Comparison of ENCODE assay signal across 26 cellular contexts in genomic region chr1:6267686-6268281, GRCh38. TPM values are rescaled to one million over a fixed set of nuclear protein-coding genes. Genes with fewer than 3 reads are reported as not detected.
DNase-seq lines count a peak whose midpoint lies in the region; ATAC-seq and TF ChIP-seq lines count a peak whose summit lies in the region.
"Had no signal": no experiment of that assay in that cellular context is flagged by ENCODE, and none has a peak within 500 bp of the region (broad histone marks: within the 10 kb centered on the region; RNA-seq: fewer than 3 reads in every experiment).

No MANE protein-coding gene starts in this region.

- H3K27me3 ChIP-seq in RWPE2 (ENCODE audit: insufficient read depth, poor library complexity, severe bottlenecking): no peaks in the 10 kb centered on the region
- H3K27me3 ChIP-seq in fibroblast of lung (ENCODE audit: control insufficient read depth, insufficient read depth, low read length): no peaks in the 10 kb centered on the region

- DNase-seq in activated CD4-positive, alpha-beta memory T cell treated with anti-CD3 and anti-CD28 coated beads, Interleukin-2, amount 10 ng/mL, durations not matched to agents 7 days and 5 days: no peak
- no peak for DNase-seq in activated CD4-positive, alpha-beta memory T cell treated with anti-CD3 and anti-CD28 coated beads for 36 hours
- DNase-seq in RWPE2 (ENCODE audit: low spot score) (no peak), fibroblast of lung (ENCODE audit: low read depth in 2 of 2) (peak in 1 of 2 donors; percentile 61), stromal cell of bone marrow (ENCODE audit: low read depth) (peak; percentile 23), NCI-H1105 treated with DMSO at 0.1 percent for 48 hours (lab: John Stamatoyannopoulos, UW) (no peak), endothelial cell (ENCODE audit: low spot score) (no peak)
- DNase-seq: activated CD8-positive, alpha-beta memory T cell treated with anti-CD3 and anti-CD28 coated beads, Interleukin-2, amount 10 ng/mL, durations not matched to agents 7 days and 5 days; activated effector memory CD4-positive, alpha-beta T cell treated with Interleukin-2 at 50 U/mL for 16 hours; dermis blood vessel endothelial cell; GF-D8; mucosa of descending colon; NCI-H1092 treated with DMSO at 0.1 percent for 48 hours; NCI-H2107; NCI-H774; PC-9; stimulated activated CD4-positive, alpha-beta T cell treated with anti-CD3 and anti-CD28 coated beads, Interleukin-4, amount 100 ng/mL, for 24 hours; T-helper 17 cell had no signal

- H3K9me3 Mint-ChIP-seq in activated CD4-positive, alpha-beta memory T cell treated with anti-CD3 and anti-CD28 coated beads, Interleukin-2, amount 10 ng/mL, durations not matched to agents 7 days and 5 days: no peaks in the 10 kb centered on the region
- H3K9me3 Mint-ChIP-seq in activated CD4-positive, alpha-beta memory T cell treated with anti-CD3 and anti-CD28 coated beads for 36 hours: no peaks in the 10 kb centered on the region
- H3K9me3 Mint-ChIP-seq in endothelial cell (ENCODE audit: unreplicated experiment): no peaks in the 10 kb centered on the region

- peak; percentile 70 for ATAC-seq in RWPE2 (ENCODE audit: low read depth)
- no peak for ATAC-seq in HG02623 (IDR thresholded peaks at IDR 0.05; ENCODE audit: unreplicated experiment)
- ATAC-seq: activated CD8-positive, alpha-beta memory T cell treated with anti-CD3 and anti-CD28 coated beads, Interleukin-2, amount 10 ng/mL, durations not matched to agents 7 days and 5 days; mucosa of descending colon; T-helper 17 cell had no signal

- no peak for TF ChIP-seq CTCF in RWPE2 (IDR thresholded peaks at IDR 0.05; ENCODE audit: poor library complexity, severe bottlenecking)
- no peak for TF ChIP-seq CTCF in fibroblast of lung (conservative IDR thresholded peaks at IDR 0.05 in 1 of 2, IDR thresholded peaks at IDR 0.05 in 1 of 2; ENCODE audit: low read depth in 1 of 2, low read length in 2 of 2)
- TF ChIP-seq CTCF in endothelial cell (IDR thresholded peaks at IDR 0.05; ENCODE audit: unreplicated experiment): no peak

- H4K20me1 ChIP-seq in fibroblast of lung (ENCODE audit: control insufficient read depth, extremely low read depth, insufficient read depth, low read length): no peaks in the 10 kb centered on the region

- POLR2A ChIA-PET in activated CD4-positive, alpha-beta memory T cell treated with anti-CD3 and anti-CD28 coated beads, Interleukin-2, amount 10 ng/mL, durations not matched to agents 7 days and 5 days (lab: Charles Lee): no interaction called here
- POLR2A ChIA-PET in activated CD4-positive, alpha-beta memory T cell treated with anti-CD3 and anti-CD28 coated beads for 36 hours (lab: Charles Lee): no interaction called here

- H3K9ac ChIP-seq in fibroblast of lung (ENCODE audit: insufficient read depth, low read length): no peak overlapping the region
- H3K9ac ChIP-seq: KMS-11 had no signal

- H3K27me3 Mint-ChIP-seq in activated CD4-positive, alpha-beta memory T cell treated with anti-CD3 and anti-CD28 coated beads, Interleukin-2, amount 10 ng/mL, durations not matched to agents 7 days and 5 days: no peaks in the 10 kb centered on the region
- H3K27me3 Mint-ChIP-seq in activated CD4-positive, alpha-beta memory T cell treated with anti-CD3 and anti-CD28 coated beads for 36 hours: no peaks in the 10 kb centered on the region
- H3K27me3 Mint-ChIP-seq in endothelial cell (ENCODE audit: unreplicated experiment): peaks cover 13% of the 10 kb centered on the region
- H3K27me3 Mint-ChIP-seq: activated CD8-positive, alpha-beta memory T cell treated with anti-CD3 and anti-CD28 coated beads, Interleukin-2, amount 10 ng/mL, durations not matched to agents 7 days and 5 days; T-helper 17 cell had no signal

- peaks cover 38% of the 10 kb centered on the region for H3K4me1 Mint-ChIP-seq in activated CD4-positive, alpha-beta memory T cell treated with anti-CD3 and anti-CD28 coated beads, Interleukin-2, amount 10 ng/mL, durations not matched to agents 7 days and 5 days
- H3K4me1 Mint-ChIP-seq in activated CD4-positive, alpha-beta memory T cell treated with anti-CD3 and anti-CD28 coated beads for 36 hours (ENCODE audit: low read depth): no peaks in the 10 kb centered on the region
- H3K4me1 Mint-ChIP-seq in endothelial cell (ENCODE audit: unreplicated experiment): no peaks in the 10 kb centered on the region
- H3K4me1 Mint-ChIP-seq: T-helper 17 cell had no signal

- peak overlapping the region; percentile 15 for H3K4me2 ChIP-seq in fibroblast of lung (ENCODE audit: extremely low read depth, insufficient read depth, low read length)
- H3K4me2 ChIP-seq: KMS-11, PC-9 had no signal

- H2AFZ ChIP-seq in fibroblast of lung (ENCODE audit: low read length): no peak overlapping the region
- H2AFZ ChIP-seq: PC-9 had no signal

- H3K4me3 Mint-ChIP-seq in activated CD4-positive, alpha-beta memory T cell treated with anti-CD3 and anti-CD28 coated beads, Interleukin-2, amount 10 ng/mL, durations not matched to agents 7 days and 5 days: no peak overlapping the region
- H3K4me3 Mint-ChIP-seq in activated CD4-positive, alpha-beta memory T cell treated with anti-CD3 and anti-CD28 coated beads for 36 hours: no peak overlapping the region
- no peak overlapping the region for H3K4me3 Mint-ChIP-seq in endothelial cell (ENCODE audit: unreplicated experiment)
- H3K4me3 Mint-ChIP-seq: activated CD8-positive, alpha-beta memory T cell treated with anti-CD3 and anti-CD28 coated beads, Interleukin-2, amount 10 ng/mL, durations not matched to agents 7 days and 5 days; T-helper 17 cell had no signal

- H3K27ac ChIP-seq in RWPE2 (ENCODE audit: poor library complexity, severe bottlenecking) (peak overlapping the region; percentile 46), fibroblast of lung (ENCODE audit: insufficient read depth, low read length) (no peak overlapping the region)
- H3K27ac ChIP-seq: 22Rv1, KMS-11, PC-9 had no signal

- H3K4me3 ChIP-seq in RWPE2 (ENCODE audit: severe bottlenecking) (no peak overlapping the region), fibroblast of lung (replicated peaks in 1 of 4; ENCODE audit: control extremely low read depth in 1 of 4, insufficient read depth in 1 of 4, low read depth in 3 of 4, low read length in 4 of 4) (no peak overlapping the region)
- H3K4me3 ChIP-seq: mucosa of descending colon, PC-9 had no signal

- H3K36me3 Mint-ChIP-seq in activated CD4-positive, alpha-beta memory T cell treated with anti-CD3 and anti-CD28 coated beads, Interleukin-2, amount 10 ng/mL, durations not matched to agents 7 days and 5 days (ENCODE audit: low read depth): no peaks in the 10 kb centered on the region
- no peaks in the 10 kb centered on the region for H3K36me3 Mint-ChIP-seq in activated CD4-positive, alpha-beta memory T cell treated with anti-CD3 and anti-CD28 coated beads for 36 hours
- H3K36me3 Mint-ChIP-seq in endothelial cell (ENCODE audit: low read depth, unreplicated experiment): no peaks in the 10 kb centered on the region
- H3K36me3 Mint-ChIP-seq: activated CD8-positive, alpha-beta memory T cell treated with anti-CD3 and anti-CD28 coated beads, Interleukin-2, amount 10 ng/mL, durations not matched to agents 7 days and 5 days had no signal

- H3K4me1 ChIP-seq in RWPE2 (ENCODE audit: insufficient read depth, poor library complexity, severe bottlenecking) (peaks cover 14% of the 10 kb centered on the region), fibroblast of lung (ENCODE audit: control insufficient read depth, extremely low read depth, insufficient read depth, low read length) (peaks cover 22% of the 10 kb centered on the region)

- peaks cover 5% of the 10 kb centered on the region; the same call in 1 of the 2 replicates for H3K36me3 ChIP-seq in RWPE2 (ENCODE audit: low read depth)
- H3K36me3 ChIP-seq in fibroblast of lung (ENCODE audit: control insufficient read depth, insufficient read depth, low read length): no peaks in the 10 kb centered on the region

- CTCF ChIA-PET in activated CD4-positive, alpha-beta memory T cell treated with anti-CD3 and anti-CD28 coated beads, Interleukin-2, amount 10 ng/mL, durations not matched to agents 7 days and 5 days (lab: Charles Lee): interaction anchor here (2.6 kb wide), 1 partner anchor 21 kb away, joined by 7 read pairs; no protein-coding TSS in a partner anchor
- CTCF ChIA-PET in activated CD4-positive, alpha-beta memory T cell treated with anti-CD3 and anti-CD28 coated beads for 36 hours (lab: Charles Lee): interaction anchor here (0.6 kb wide), 1 partner anchor 163 kb away, joined by 3 read pairs; no protein-coding TSS in a partner anchor

- intact Hi-C loops in activated CD4-positive, alpha-beta memory T cell treated with anti-CD3 and anti-CD28 coated beads for 36 hours (cut with micrococcal nuclease): no loop called here

- peak overlapping the region; percentile 12 for H3K27ac Mint-ChIP-seq in activated CD4-positive, alpha-beta memory T cell treated with anti-CD3 and anti-CD28 coated beads, Interleukin-2, amount 10 ng/mL, durations not matched to agents 7 days and 5 days
- H3K27ac Mint-ChIP-seq in activated CD4-positive, alpha-beta memory T cell treated with anti-CD3 and anti-CD28 coated beads for 36 hours: no peak overlapping the region
- no peak overlapping the region for H3K27ac Mint-ChIP-seq in endothelial cell (ENCODE audit: unreplicated experiment)
- H3K27ac Mint-ChIP-seq: activated CD8-positive, alpha-beta memory T cell treated with anti-CD3 and anti-CD28 coated beads, Interleukin-2, amount 10 ng/mL, durations not matched to agents 7 days and 5 days; T-helper 17 cell had no signal

- H3K79me2 ChIP-seq in fibroblast of lung (ENCODE audit: control insufficient read depth, insufficient read depth, low read length): no peaks in the 10 kb centered on the region

- H3K9me3 ChIP-seq in RWPE2 (ENCODE audit: severe bottlenecking) (no peaks in the 10 kb centered on the region), fibroblast of lung (ENCODE audit: control insufficient read depth, insufficient read depth, low read depth, low read length) (no peaks in the 10 kb centered on the region)
- H3K9me3 ChIP-seq: mucosa of descending colon had no signal

RNA-seq across cellular contexts. Expression of gene GPR153, which starts 6.9 kb away (rescaled TPM):
- 1 to 10 TPM; 3.9 to 4.4 TPM for total RNA-seq in activated CD4-positive, alpha-beta memory T cell treated with anti-CD3 and anti-CD28 coated beads, Interleukin-2, amount 10 ng/mL, durations not matched to agents 7 days and 5 days
- total RNA-seq in activated CD4-positive, alpha-beta memory T cell treated with anti-CD3 and anti-CD28 coated beads for 36 hours: under 1 TPM; 0.17 to 0.26 TPM
- 8.9 and 13.4 TPM in 2 replicates for total RNA-seq in fibroblast of lung
- 4.0 and 8.5 TPM in 2 replicates for polyA plus RNA-seq in fibroblast of lung
- 5.6 and 13.9 TPM in 2 replicates for polyA plus RNA-seq in fibroblast of lung (2012)
- 12.9 and 21.1 TPM in 2 replicates for polyA minus RNA-seq in fibroblast of lung (ENCODE audit: low replicate concordance)
- total RNA-seq in endothelial cell (ENCODE audit: unreplicated experiment): 3.0 TPM

RNA-seq across cellular contexts. Expression of gene HES3, which starts 23.8 kb away (rescaled TPM):
- total RNA-seq in activated CD4-positive, alpha-beta memory T cell treated with anti-CD3 and anti-CD28 coated beads, Interleukin-2, amount 10 ng/mL, durations not matched to agents 7 days and 5 days: not detected
- not detected for total RNA-seq in activated CD4-positive, alpha-beta memory T cell treated with anti-CD3 and anti-CD28 coated beads for 36 hours
- not detected in 2 replicates for total RNA-seq in fibroblast of lung
- polyA plus RNA-seq in fibroblast of lung: not detected in 2 replicates
- polyA plus RNA-seq in fibroblast of lung (2012): not detected in 2 replicates
- not detected in 2 replicates for polyA minus RNA-seq in fibroblast of lung (ENCODE audit: low replicate concordance)
- not detected for total RNA-seq in endothelial cell (ENCODE audit: unreplicated experiment)
- total RNA-seq: activated CD8-positive, alpha-beta memory T cell treated with anti-CD3 and anti-CD28 coated beads, Interleukin-2, amount 10 ng/mL, durations not matched to agents 7 days and 5 days; cardiac septum; dermis blood vessel endothelial cell; glomerular endothelial cell; liver; mucosa of descending colon; PC-9; SK-MEL-5; T-helper 17 cell had no signal
- polyA plus RNA-seq: BJ, liver had no signal

RNA-seq across cellular contexts. Expression of gene ICMT, which starts 32.0 kb away (rescaled TPM):
- total RNA-seq in activated CD4-positive, alpha-beta memory T cell treated with anti-CD3 and anti-CD28 coated beads, Interleukin-2, amount 10 ng/mL, durations not matched to agents 7 days and 5 days: 10 to 100 TPM; 49.8 to 49.9 TPM
- total RNA-seq in activated CD4-positive, alpha-beta memory T cell treated with anti-CD3 and anti-CD28 coated beads for 36 hours: 10 to 100 TPM; 47.6 to 51.4 TPM
- total RNA-seq in fibroblast of lung (62.4 and 95.1 TPM in 2 replicates), endothelial cell (ENCODE audit: unreplicated experiment) (52.2 TPM)
- 91.1 and 95.8 TPM in 2 replicates for polyA plus RNA-seq in fibroblast of lung
- polyA plus RNA-seq in fibroblast of lung (2012): 58.9 and 63.8 TPM in 2 replicates
- polyA minus RNA-seq in fibroblast of lung (ENCODE audit: low replicate concordance): 34.3 and 40.6 TPM in 2 replicates
